2 cellular contexts compared by ENCODE assay signal in the genomic region with DNA sequence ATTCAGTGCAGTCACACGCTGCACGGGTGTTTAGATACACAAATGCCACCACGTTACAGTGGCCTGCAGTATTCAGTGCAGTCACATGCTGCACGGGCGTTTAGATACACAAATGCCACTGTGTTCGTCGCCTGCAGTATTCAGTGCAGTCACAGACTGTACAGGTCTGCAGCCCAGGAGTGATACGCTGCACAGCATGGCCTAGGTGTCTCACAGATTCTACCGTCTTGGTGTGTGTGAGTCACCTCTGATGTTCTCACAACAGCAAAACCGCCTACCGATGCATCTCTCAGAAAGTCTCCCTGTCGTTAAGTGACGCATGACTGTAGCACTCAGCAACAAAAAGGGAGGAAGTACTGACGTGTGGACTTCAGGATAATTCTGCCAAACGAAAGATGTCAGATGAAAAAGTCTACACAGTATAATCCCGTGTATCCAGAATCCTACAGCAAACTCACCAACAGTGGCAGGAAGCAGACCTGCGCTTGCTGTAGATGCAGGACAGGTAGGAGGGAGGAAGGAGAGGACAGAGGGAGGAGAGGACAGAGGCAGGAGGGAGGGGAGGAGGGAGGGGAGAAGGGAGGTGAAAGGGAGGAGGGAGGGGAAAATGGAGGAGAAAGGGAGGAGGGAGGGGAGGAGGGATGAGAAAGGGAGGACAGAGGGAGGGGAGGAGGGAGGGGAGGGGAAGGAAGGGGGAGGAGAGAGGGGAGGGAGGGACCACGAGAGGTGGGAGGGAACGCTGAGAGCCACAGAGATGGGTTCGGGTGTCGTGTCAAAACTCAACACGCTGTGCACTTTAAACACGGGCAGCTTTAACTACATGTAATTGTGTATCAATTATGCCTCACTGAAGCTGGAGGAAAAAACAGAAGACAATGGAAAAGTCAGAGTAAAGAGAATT.
A peak's percentile ranks its signal among the peaks of the same experiment; 100 is the strongest.
TF ChIP-seq lines count a peak whose summit lies in the region.

No MANE protein-coding gene starts in this region.

TF ChIP-seq in HCT116, 20 proteins besides CTCF, POLR2A, EP300 and RAD21 (continued from another document):
- TF ChIP-seq, protein P1, sequence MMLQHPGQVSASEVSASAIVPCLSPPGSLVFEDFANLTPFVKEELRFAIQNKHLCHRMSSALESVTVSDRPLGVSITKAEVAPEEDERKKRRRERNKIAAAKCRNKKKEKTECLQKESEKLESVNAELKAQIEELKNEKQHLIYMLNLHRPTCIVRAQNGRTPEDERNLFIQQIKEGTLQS (IDR thresholded peaks at IDR 0.05): no peak
- TF ChIP-seq POLR2AphosphoS5 (IDR thresholded peaks at IDR 0.05; ENCODE audit: low read depth, low read length) (no peak), CBX3 (IDR thresholded peaks at IDR 0.05; ENCODE audit: low read depth) (no peak), ZFX (IDR thresholded peaks at IDR 0.05) (no peak), EZH2phosphoT487 (IDR thresholded peaks at IDR 0.05; ENCODE audit: borderline replicate concordance) (no peak), CEBPB (IDR thresholded peaks at IDR 0.05; ENCODE audit: low read depth) (no peak), ZBTB33 (IDR thresholded peaks at IDR 0.05; ENCODE audit: extremely low read depth, insufficient replicate concordance, low read length) (no peak), TCF7L2 (IDR thresholded peaks at IDR 0.05; ENCODE audit: borderline replicate concordance, extremely low read depth, insufficient read depth, insufficient read length) (no peak), FOSL1 (IDR thresholded peaks at IDR 0.05; ENCODE audit: low read depth) (no peak), SP1 (IDR thresholded peaks at IDR 0.05; ENCODE audit: low read depth) (no peak), SRF (IDR thresholded peaks at IDR 0.05; ENCODE audit: low read depth) (no peak), MAX (IDR thresholded peaks at IDR 0.05) (no peak)

TF ChIP-seq in K562, 482 proteins besides CTCF, POLR2A, EP300 and RAD21:
- TF ChIP-seq, protein P1 (IDR thresholded peaks at IDR 0.05): no peak
- TF ChIP-seq, protein P1 (CRISPR knock-in tag; conservative IDR thresholded peaks at IDR 0.05): no peak
- TF ChIP-seq ZNF140 (CRISPR knock-in tag; IDR thresholded peaks at IDR 0.05): no peak
- TF ChIP-seq ZEB2 (IDR thresholded peaks at IDR 0.05): no peak
- TF ChIP-seq ESRRB (CRISPR knock-in tag; IDR thresholded peaks at IDR 0.05; ENCODE audit: borderline replicate concordance): no peak
- no peak for TF ChIP-seq RFX1 (IDR thresholded peaks at IDR 0.05)
- peak; percentile 77 for TF ChIP-seq ZNF263 (CRISPR knock-in tag; IDR thresholded peaks at IDR 0.05; ENCODE audit: borderline replicate concordance)
- TF ChIP-seq HOXB6 (CRISPR knock-in tag; IDR thresholded peaks at IDR 0.05; ENCODE audit: borderline replicate concordance): no peak
- TF ChIP-seq USF1 (CRISPR knock-in tag; IDR thresholded peaks at IDR 0.05): no peak
- TF ChIP-seq, protein P2, sequence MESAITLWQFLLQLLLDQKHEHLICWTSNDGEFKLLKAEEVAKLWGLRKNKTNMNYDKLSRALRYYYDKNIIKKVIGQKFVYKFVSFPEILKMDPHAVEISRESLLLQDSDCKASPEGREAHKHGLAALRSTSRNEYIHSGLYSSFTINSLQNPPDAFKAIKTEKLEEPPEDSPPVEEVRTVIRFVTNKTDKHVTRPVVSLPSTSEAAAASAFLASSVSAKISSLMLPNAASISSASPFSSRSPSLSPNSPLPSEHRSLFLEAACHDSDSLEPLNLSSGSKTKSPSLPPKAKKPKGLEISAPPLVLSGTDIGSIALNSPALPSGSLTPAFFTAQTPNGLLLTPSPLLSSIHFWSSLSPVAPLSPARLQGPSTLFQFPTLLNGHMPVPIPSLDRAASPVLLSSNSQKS (CRISPR knock-in tag; IDR thresholded peaks at IDR 0.05): no peak
- TF ChIP-seq ZNF274 (IDR thresholded peaks at IDR 0.05; ENCODE audit: borderline replicate concordance, low read depth, low read length): no peak
- no peak for TF ChIP-seq ZNF124 (CRISPR knock-in tag; IDR thresholded peaks at IDR 0.05)
- no peak for TF ChIP-seq NBN (IDR thresholded peaks at IDR 0.05; ENCODE audit: low read depth)
- no peak for TF ChIP-seq HMGXB4 (CRISPR knock-in tag; IDR thresholded peaks at IDR 0.05)
- 0 out of 2 replicates have a peak, but pooled peaks have one; percentile 14 for TF ChIP-seq CREM (IDR thresholded peaks at IDR 0.05; ENCODE audit: low read depth)
